8 cellular contexts compared by ENCODE assay signal in genomic region chr19:58059003-58059671, GRCh38. TPM values are rescaled to one million over a fixed set of nuclear protein-coding genes. Genes with fewer than 3 reads are reported as not detected.
DNase-seq lines count a peak whose midpoint lies in the region; ATAC-seq and TF ChIP-seq lines count a peak whose summit lies in the region.

TSS of gene ZNF135 (plus strand) at chr19:58059282. CDS start at chr19:58060003, 721 bp downstream.

- no peaks in the 10 kb centered on the region for H3K9me3 ChIP-seq in MM.1S (replicated peaks; ENCODE audit: insufficient read depth, low read length)

- H3K27ac ChIP-seq in MM.1S (ENCODE audit: low read length): no peak within 1 kb of the TSS

- TF ChIP-seq CTCF in natural killer cell (IDR thresholded peaks at IDR 0.05) (no peak), MM.1S (IDR thresholded peaks at IDR 0.05; ENCODE audit: low read length) (no peak)

- no peaks in the 10 kb centered on the region for H4K20me1 ChIP-seq in MM.1S (ENCODE audit: insufficient read depth, low read length)

- H3K36me3 Mint-ChIP-seq in natural killer cell: peaks cover 27% of the 10 kb centered on the region

- no peak within 1 kb of the TSS for H3K4me3 ChIP-seq in MM.1S (ENCODE audit: low read length)

- no peak within 1 kb of the TSS for H3K4me2 ChIP-seq in MM.1S (ENCODE audit: low read depth, low read length)

- no peaks in the 10 kb centered on the region for H3K27me3 ChIP-seq in MM.1S (replicated peaks; ENCODE audit: insufficient read depth, low read length)

- H3K36me3 ChIP-seq in MM.1S (replicated peaks; ENCODE audit: insufficient read depth, low read length): no peaks in the 10 kb centered on the region

- H3K9me3 Mint-ChIP-seq in natural killer cell: peaks cover 2 to 3% of the 10 kb centered on the region in 2 donors

- H3F3A ChIP-seq in MM.1S (ENCODE audit: insufficient read depth, low read length): no peaks in the 10 kb centered on the region

- H3K79me2 ChIP-seq in MM.1S (ENCODE audit: low read length): no peaks in the 10 kb centered on the region

- peak within 1 kb of the TSS; percentile 92 for H3K4me3 Mint-ChIP-seq in natural killer cell

- peaks cover 12 to 19% of the 10 kb centered on the region in 2 donors for H3K27me3 Mint-ChIP-seq in natural killer cell (ENCODE audit: low read depth in 2 of 2)

- peak; percentile 79 to 96 (median 96) for ATAC-seq in natural killer cell
- no peak for ATAC-seq in GM18519 (IDR thresholded peaks at IDR 0.05; ENCODE audit: low FRiP score, unreplicated experiment)

- peak within 1 kb of the TSS; percentile 86 to 88 for H3K27ac Mint-ChIP-seq in natural killer cell

- no peak within 1 kb of the TSS for H3K9ac ChIP-seq in MM.1S (ENCODE audit: low read length)

- DNase-seq in C1 segment of cervical spinal cord (lab: John Stamatoyannopoulos, UW): peak; percentile 46 to 94 (median 88)
- peak; percentile 75 for DNase-seq in NCI-H2227 treated with DMSO at 0.1 percent for 48 hours (lab: John Stamatoyannopoulos, UW)
- peak; percentile 1 for DNase-seq in activated effector memory CD4-positive, alpha-beta T cell treated with Interleukin-2 at 50 U/mL for 16 hours
- peak; percentile 65 for DNase-seq in fibroblast of the conjunctiva (ENCODE audit: low read depth)
- DNase-seq in natural killer cell: peak; percentile 81
- DNase-seq in stimulated activated CD8-positive, alpha-beta memory T cell treated with anti-CD3 and anti-CD28 coated beads, Interleukin-4, amount 100 ng/mL, for 48 hours: peak; percentile 71
- no peak for DNase-seq in MM.1S

- intact Hi-C loops in natural killer cell (cut with micrococcal nuclease): loop anchor here (2.0 kb wide), 1 partner anchor 56 kb away; the partner anchor contains the start of gene ZNF606

- no peaks in the 10 kb centered on the region for H3K4me1 ChIP-seq in MM.1S (ENCODE audit: low read length)

- no peaks in the 10 kb centered on the region for H3K9me2 ChIP-seq in MM.1S (replicated peaks; ENCODE audit: insufficient read depth, low read length)

- peaks cover 10 to 12% of the 10 kb centered on the region in 2 donors for H3K4me1 Mint-ChIP-seq in natural killer cell

- H2AFZ ChIP-seq in MM.1S (ENCODE audit: low read length): no peak within 1 kb of the TSS

RNA-seq across cellular contexts. Expression of gene ZNF135, which starts in this region (rescaled TPM):
- total RNA-seq in natural killer cell: 1 to 10 TPM; 1.6 to 4.3 (median 4.3) TPM
